ENCODE assay signal across 9 cellular contexts in the genomic region with DNA sequence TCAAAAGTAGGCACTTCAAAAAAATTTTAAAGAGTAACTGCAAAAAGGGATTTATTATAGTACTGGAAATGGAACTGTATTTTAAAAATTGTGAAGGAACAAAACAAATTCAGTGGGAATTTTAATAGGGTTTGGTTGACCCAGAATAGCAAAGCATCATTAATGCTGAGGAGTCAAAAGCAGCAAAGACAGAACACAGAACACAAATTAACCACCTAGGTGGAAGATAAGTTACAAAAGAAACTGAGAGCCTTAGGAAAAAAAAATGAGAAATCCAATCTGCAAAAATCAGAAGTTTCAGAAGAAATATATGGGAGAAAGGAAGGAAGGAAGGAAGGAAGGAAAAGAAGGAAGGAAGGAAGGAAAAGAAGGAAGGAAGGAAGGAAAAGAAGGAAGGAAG.
"Had no signal": no experiment of that assay in that cellular context is flagged by ENCODE, and none has a peak within 500 bp of the region (broad histone marks: within the 10 kb centered on the region; RNA-seq: fewer than 3 reads in every experiment).

No MANE protein-coding gene starts in this region.

- H3K4me3 Mint-ChIP-seq: GM23338, H9, HFFc6 had no signal

- H3K27ac Mint-ChIP-seq: GM23338, HFFc6 had no signal

- H3K4me3 ChIP-seq: GM23248, GM23338, HAP-1 had no signal

- H3K4me1 ChIP-seq: HAP-1 had no signal

- H3K9me3 ChIP-seq: HAP-1 had no signal

- H3K9ac ChIP-seq: GM23248 had no signal

- H3K36me3 ChIP-seq: HAP-1 had no signal

- H3K9me3 Mint-ChIP-seq: HFFc6 had no signal

- ATAC-seq: GM23338, HCT116 had no signal

- DNase-seq: GM23248, GOT3, H7, H9, HCEC 1CT, HFFc6 had no signal

- H3K27ac ChIP-seq: GM23248 had no signal
